ENCODE assay signal across 28 cellular contexts in genomic region chr19:29318581-29318980, GRCh38.
"Had no signal": no experiment of that assay in that cellular context is flagged by ENCODE, and none has a peak within 500 bp of the region (broad histone marks: within the 10 kb centered on the region; RNA-seq: fewer than 3 reads in every experiment).

No MANE protein-coding gene starts in this region.

- ATAC-seq: activated CD8-positive, alpha-beta T cell treated with anti-CD3 and anti-CD28 coated beads for 36 hours; activated T-cell treated with anti-CD3 and anti-CD28 coated beads, Interleukin-2, amount 50 U/mL, for 72 hours; activated T-helper 17 cell treated with anti-CD3 and anti-CD28 coated beads, Interleukin-2, amount 50 U/mL, for 72 hours; body of pancreas; K562; Panc1 had no signal

- H3K4me1 ChIP-seq: adrenal gland, body of pancreas, breast epithelium had no signal

- H3K27me3 Mint-ChIP-seq: activated CD4-positive, alpha-beta T cell treated with anti-CD3 and anti-CD28 coated beads, Interleukin-2, amount 10 ng/mL, durations not matched to agents 24 days and 14 days had no signal

- H3K27ac ChIP-seq: adrenal gland, body of pancreas, breast epithelium, SJCRH30, SK-N-MC had no signal

- DNase-seq: activated CD4-positive, alpha-beta T cell treated with anti-CD3 and anti-CD28 coated beads, Interleukin-2, amount 10 ng/mL, durations not matched to agents 24 days and 14 days; activated CD4-positive, alpha-beta T cell treated with anti-CD3 and anti-CD28 coated beads, Interleukin-2, amount 50 U/mL, for 4 hours; activated CD8-positive, alpha-beta T cell treated with anti-CD3 and anti-CD28 coated beads for 36 hours; activated effector memory CD4-positive, alpha-beta T cell treated with anti-CD3 and anti-CD28 coated beads, Interleukin-2, amount 50 U/mL, for 16 hours; activated naive CD4-positive, alpha-beta T cell; activated naive CD4-positive, alpha-beta T cell treated with anti-CD3 and anti-CD28 coated beads, Interleukin-2, amount 50 U/mL, for 16 hours; activated naive CD8-positive, alpha-beta T cell treated with anti-CD3 and anti-CD28 coated beads, Interleukin-2, amount 10 ng/mL, durations not matched to agents 7 days and 5 days; activated T-cell treated with anti-CD3 and anti-CD28 coated beads, Interleukin-2, amount 50 U/mL, for 1 hour; activated T-cell treated with anti-CD3 and anti-CD28 coated beads, Interleukin-2, amount 50 U/mL, for 72 hours; adrenal gland; body of pancreas; NCI-H1048; NCI-H1105 treated with DMSO at 0.1 percent for 48 hours; NCI-H1436; NCI-H1694; NCI-H1930; NCI-H2081 treated with DMSO at 0.1 percent for 48 hours; NCI-H345; NCI-H524 treated with DMSO at 0.1 percent for 48 hours; SHP77; SJCRH30 had no signal

- H3K27ac Mint-ChIP-seq: activated CD4-positive, alpha-beta T cell treated with anti-CD3 and anti-CD28 coated beads, Interleukin-2, amount 10 ng/mL, durations not matched to agents 24 days and 14 days; activated CD8-positive, alpha-beta T cell treated with anti-CD3 and anti-CD28 coated beads for 36 hours; activated naive CD8-positive, alpha-beta T cell treated with anti-CD3 and anti-CD28 coated beads, Interleukin-2, amount 10 ng/mL, durations not matched to agents 7 days and 5 days; activated T-cell treated with anti-CD3 and anti-CD28 coated beads, Interleukin-2, amount 50 U/mL, for 72 hours; activated T-helper 17 cell treated with anti-CD3 and anti-CD28 coated beads, Interleukin-2, amount 50 U/mL, for 72 hours; T-helper 1 cell treated with Interleukin-12 subunit alpha and Interleukin-12 subunit beta and Interleukin-4 antibody, amounts not matched to agents 30 μg/mL and 1 μg/mL, for 36 hours; T-helper 2 cell treated with Interferon-gamma antibody and Interleukin-4, amounts not matched to agents 5 μg/mL and 100 μg/mL, for 36 hours had no signal

- H3K36me3 ChIP-seq: adrenal gland, breast epithelium, SJCRH30 had no signal

- H3K4me3 ChIP-seq: adrenal gland, body of pancreas, breast epithelium, K562, SJCRH30, SK-N-MC had no signal

- H3K36me3 Mint-ChIP-seq: activated naive CD8-positive, alpha-beta T cell treated with anti-CD3 and anti-CD28 coated beads, Interleukin-2, amount 10 ng/mL, durations not matched to agents 7 days and 5 days had no signal

- H3K9me3 ChIP-seq: adrenal gland, body of pancreas, breast epithelium, SJCRH30 had no signal

- H3K4me3 Mint-ChIP-seq: activated CD4-positive, alpha-beta T cell treated with anti-CD3 and anti-CD28 coated beads, Interleukin-2, amount 10 ng/mL, durations not matched to agents 24 days and 14 days; activated CD8-positive, alpha-beta T cell treated with anti-CD3 and anti-CD28 coated beads for 36 hours; activated naive CD8-positive, alpha-beta T cell treated with anti-CD3 and anti-CD28 coated beads, Interleukin-2, amount 10 ng/mL, durations not matched to agents 7 days and 5 days; activated T-cell treated with anti-CD3 and anti-CD28 coated beads, Interleukin-2, amount 50 U/mL, for 72 hours; activated T-helper 17 cell treated with anti-CD3 and anti-CD28 coated beads, Interleukin-2, amount 50 U/mL, for 72 hours; T-helper 1 cell treated with Interleukin-12 subunit alpha and Interleukin-12 subunit beta and Interleukin-4 antibody, amounts not matched to agents 30 μg/mL and 1 μg/mL, for 36 hours; T-helper 2 cell treated with Interferon-gamma antibody and Interleukin-4, amounts not matched to agents 5 μg/mL and 100 μg/mL, for 36 hours had no signal

- H3K9me3 Mint-ChIP-seq: activated CD4-positive, alpha-beta T cell treated with anti-CD3 and anti-CD28 coated beads, Interleukin-2, amount 10 ng/mL, durations not matched to agents 24 days and 14 days; activated CD8-positive, alpha-beta T cell treated with anti-CD3 and anti-CD28 coated beads for 36 hours; activated naive CD8-positive, alpha-beta T cell treated with anti-CD3 and anti-CD28 coated beads, Interleukin-2, amount 10 ng/mL, durations not matched to agents 7 days and 5 days; activated T-cell treated with anti-CD3 and anti-CD28 coated beads, Interleukin-2, amount 50 U/mL, for 72 hours; activated T-helper 17 cell treated with anti-CD3 and anti-CD28 coated beads, Interleukin-2, amount 50 U/mL, for 72 hours; T-helper 1 cell treated with Interleukin-12 subunit alpha and Interleukin-12 subunit beta and Interleukin-4 antibody, amounts not matched to agents 30 μg/mL and 1 μg/mL, for 36 hours; T-helper 2 cell treated with Interferon-gamma antibody and Interleukin-4, amounts not matched to agents 5 μg/mL and 100 μg/mL, for 36 hours had no signal

- H3K4me1 Mint-ChIP-seq: activated CD4-positive, alpha-beta T cell treated with anti-CD3 and anti-CD28 coated beads, Interleukin-2, amount 10 ng/mL, durations not matched to agents 24 days and 14 days; activated naive CD8-positive, alpha-beta T cell treated with anti-CD3 and anti-CD28 coated beads, Interleukin-2, amount 10 ng/mL, durations not matched to agents 7 days and 5 days; activated T-helper 17 cell treated with anti-CD3 and anti-CD28 coated beads, Interleukin-2, amount 50 U/mL, for 72 hours had no signal

- H3K27me3 ChIP-seq: body of pancreas had no signal
